In genomic region chr1:39165049-39165448, GRCh38 we compare ENCODE assay signal across 17 cellular contexts. TPM values are rescaled to one million over a fixed set of nuclear protein-coding genes. Genes with fewer than 3 reads are reported as not detected.
DNase-seq lines count a peak whose midpoint lies in the region; ATAC-seq, FAIRE-seq and TF ChIP-seq lines count a peak whose summit lies in the region.
"Had no signal": no experiment of that assay in that cellular context is flagged by ENCODE, and none has a peak within 500 bp of the region (broad histone marks: within the 10 kb centered on the region; RNA-seq: fewer than 3 reads in every experiment).

No MANE protein-coding gene starts in this region.

- no peak overlapping the region for H4K91ac ChIP-seq in neuronal stem cell (ENCODE audit: low read depth, low read length, poor library complexity)

- H2AK5ac ChIP-seq in neuronal stem cell (ENCODE audit: low read depth, low read length): no peak overlapping the region

- H3K9me3 ChIP-seq in heart left ventricle: no peaks in the 10 kb centered on the region
- H3K9me3 ChIP-seq in neuronal stem cell (replicated peaks in 1 of 2; ENCODE audit: control insufficient read depth in 2 of 2, insufficient read depth in 1 of 2, low read depth in 1 of 2, low read length in 2 of 2): no peaks in the 10 kb centered on the region
- H3K9me3 ChIP-seq: BLaER1 had no signal

- no peaks in the 10 kb centered on the region for H3K79me1 ChIP-seq in neuronal stem cell (ENCODE audit: low read depth, low read length)

- no peak overlapping the region for H3K4me2 ChIP-seq in neuronal stem cell (ENCODE audit: insufficient read depth, low read length, poor library complexity, severe bottlenecking)
- H3K4me2 ChIP-seq: BLaER1 had no signal

- H3K4me3 ChIP-seq in heart left ventricle (no peak overlapping the region), neuronal stem cell (ENCODE audit: low read length in 2 of 2) (no peak overlapping the region)
- H3K4me3 ChIP-seq: BLaER1, SK-N-MC had no signal

- H2BK12ac ChIP-seq in neuronal stem cell (ENCODE audit: low read length): no peak overlapping the region

- H3K4me1 ChIP-seq in heart left ventricle (peaks cover 8 to 61% (median 39%) of the 10 kb centered on the region in 12 donors), neuronal stem cell (ENCODE audit: control insufficient read depth in 2 of 2, insufficient read depth in 1 of 2, low read depth in 1 of 2, low read length in 2 of 2) (peaks cover 7 to 12% of the 10 kb centered on the region in 2 donors)

- no peak overlapping the region for H2BK120ac ChIP-seq in neuronal stem cell (ENCODE audit: low read depth, low read length)

- intact Hi-C loops in heart left ventricle (cut with DNase I): loop anchor here in 1 of 10 donors (10.0 kb wide), 1 partner anchor 50 kb away; no protein-coding TSS in a partner anchor

- H3K27me3 ChIP-seq in heart left ventricle: no peaks in the 10 kb centered on the region
- no peaks in the 10 kb centered on the region for H3K27me3 ChIP-seq in neuronal stem cell (ENCODE audit: control insufficient read depth in 3 of 3, insufficient read depth in 3 of 3, low read depth in 1 of 3, low read length in 3 of 3)
- H3K27me3 ChIP-seq: BLaER1 had no signal

- no peak for TF ChIP-seq CTCF in heart left ventricle (IDR thresholded peaks at IDR 0.05)

- FAIRE-seq in H54 (lab: Jason Lieb, UNC) (peak; percentile 11), frontal cortex (lab: Jason Lieb, UNC) (no peak)
- FAIRE-seq: bronchial epithelial cell had no signal

- no peak overlapping the region for H3K4ac ChIP-seq in neuronal stem cell (ENCODE audit: low read length)

- H3K27ac ChIP-seq in heart left ventricle (peak overlapping the region in 3 of 12 donors; percentile 15 to 49 (median 32)), neuronal stem cell (replicated peaks; ENCODE audit: low read length) (peak overlapping the region; percentile 15)
- H3K27ac ChIP-seq: BLaER1, HL-60, SK-N-MC had no signal

- no peak overlapping the region for H2AFZ ChIP-seq in neuronal stem cell (ENCODE audit: low read length)

- no peak for DNase-seq in H54 (ENCODE audit: insufficient read length, low spot score)
- DNase-seq in amniotic epithelial cell (ENCODE audit: low read depth): peak; percentile 57
- DNase-seq in heart left ventricle: no peak
- DNase-seq in neuronal stem cell (ENCODE audit: low spot score): no peak
- no peak for DNase-seq in frontal cortex (ENCODE audit: low spot score in 2 of 2)
- DNase-seq: GOT3; midbrain; NCI-H2171; stimulated activated CD4-positive, alpha-beta T cell treated with anti-CD3 and anti-CD28 coated beads, Interleukin-4, amount 100 ng/mL, for 4 hours; stimulated activated naive B cell treated with anti-CD40 and anti-IgM and Interleukin-4, amounts not matched to agents 10 μg/mL and 1 μg/mL and 100 μg/mL, for 72 hours had no signal

- 29 to 60% (median 43%) methylated on average over 2 of the region's 2 CpGs for WGBS in heart left ventricle, 4 donors
- WGBS in neuronal stem cell (ENCODE audit: extremely low coverage in 2 of 2, insufficient read length in 2 of 2, insufficient replicate concordance in 1 of 2), 2 donors: no CpG with 5 or more reads among the region's 2 CpGs

- no peak overlapping the region for H4K8ac ChIP-seq in neuronal stem cell (ENCODE audit: low read depth, low read length)

- no peak overlapping the region for H3K18ac ChIP-seq in neuronal stem cell (ENCODE audit: low read length)

- no peak overlapping the region for H2BK5ac ChIP-seq in neuronal stem cell (ENCODE audit: low read length)

- TF ChIP-seq POLR2A in H54 (IDR thresholded peaks at IDR 0.05; ENCODE audit: low read depth, low read length): no peak
- TF ChIP-seq POLR2A in heart left ventricle (IDR thresholded peaks at IDR 0.05): no peak

- H3K23ac ChIP-seq in neuronal stem cell (ENCODE audit: low read depth, low read length, poor library complexity): no peak overlapping the region

- no peak overlapping the region for H2BK15ac ChIP-seq in neuronal stem cell (ENCODE audit: low read length)

- no peak overlapping the region for H3K9ac ChIP-seq in neuronal stem cell (ENCODE audit: low read depth, low read length, poor library complexity)
- H3K9ac ChIP-seq: BLaER1 had no signal

- ATAC-seq in heart left ventricle (peak; percentile 52 to 86 (median 76)), HG03196 (IDR thresholded peaks at IDR 0.05; ENCODE audit: unreplicated experiment) (no peak), HG02610 (IDR thresholded peaks at IDR 0.05; ENCODE audit: unreplicated experiment) (no peak), GM21723 (IDR thresholded peaks at IDR 0.05; ENCODE audit: unreplicated experiment) (no peak)
- ATAC-seq: stimulated activated naive B cell treated with anti-CD40 and anti-IgM and Interleukin-4, amounts not matched to agents 10 μg/mL and 1 μg/mL and 100 μg/mL, for 72 hours had no signal

- H3K14ac ChIP-seq in neuronal stem cell (ENCODE audit: low read length): no peak overlapping the region

- no peaks in the 10 kb centered on the region for H3K36me3 ChIP-seq in heart left ventricle
- H3K36me3 ChIP-seq in neuronal stem cell (replicated peaks in 1 of 2; ENCODE audit: control insufficient read depth in 2 of 2, insufficient read depth in 2 of 2, low read length in 2 of 2): peaks cover 0 to 5% of the 10 kb centered on the region in 2 donors

RNA-seq across cellular contexts. Expression of gene MACF1, which starts 39.4 kb away (rescaled TPM):
- total RNA-seq in heart left ventricle: 100 to 1,000 TPM; 183 to 436 (median 290) TPM
- polyA plus RNA-seq in heart left ventricle: 100 to 1,000 TPM; 102 to 120 TPM
- 51.9 TPM for polyA plus RNA-seq in neuronal stem cell (2013, experiment 1 of 2)
- 52.8 TPM for polyA plus RNA-seq in neuronal stem cell (2013, experiment 2 of 2)
- 306 TPM for total RNA-seq in frontal cortex

Comparison
In these comparisons a context has a peak if more than half of its experiments do, and no peak if none do; other contexts are left out.
1. ATAC-seq: peak in heart left ventricle (4 of 4); none in HG03196 (single experiment), HG02610 (single experiment) and GM21723 (single experiment).